16 cellular contexts compared by ENCODE assay signal in genomic region chr6:111685506-111685905, GRCh38.
A peak's percentile ranks its signal among the peaks of the same experiment; 100 is the strongest.
DNase-seq lines count a peak whose midpoint lies in the region; ATAC-seq, FAIRE-seq and TF ChIP-seq lines count a peak whose summit lies in the region.
"Had no signal": no experiment of that assay in that cellular context is flagged by ENCODE, and none has a peak within 500 bp of the region (broad histone marks: within the 10 kb centered on the region; RNA-seq: fewer than 3 reads in every experiment).

No MANE protein-coding gene starts in this region.

- H3K36me3 Mint-ChIP-seq in Caco-2 (ENCODE audit: insufficient read depth, unreplicated experiment) = no peaks in the 10 kb centered on the region

- H2AK5ac ChIP-seq in neuronal stem cell (ENCODE audit: low read depth, low read length) = no peak overlapping the region

- H3K18ac ChIP-seq in neuronal stem cell (ENCODE audit: low read length) = no peak overlapping the region

- H3K27me3 Mint-ChIP-seq in Caco-2 (ENCODE audit: insufficient read depth, unreplicated experiment) = no peaks in the 10 kb centered on the region
- H3K27me3 Mint-ChIP-seq: memory B cell had no signal

- DNase-seq in AG10803 (ENCODE audit: low read depth) = peak; percentile 34
- DNase-seq in DMS153 (lab: John Stamatoyannopoulos, UW) = peak; percentile 26
- peak; percentile 39 for DNase-seq in endothelial cell of umbilical vein (ENCODE audit: low read depth, low spot score)
- DNase-seq in neuronal stem cell (ENCODE audit: low spot score) = no peak
- DNase-seq in NCI-H2196 (lab: John Stamatoyannopoulos, UW; ENCODE audit: unreplicated experiment) = no peak
- DNase-seq in Caco-2 = no peak
- DNase-seq in ureter (ENCODE audit: low spot score) = no peak
- DNase-seq: activated effector memory CD4-positive, alpha-beta T cell treated with Interleukin-2 at 50 U/mL for 16 hours; GOT3; MV-4-11; NCI-H774; SJCRH30; small intestine had no signal

- no peak for ATAC-seq in GM21367 (IDR thresholded peaks at IDR 0.05; ENCODE audit: unreplicated experiment)

- H2AFZ ChIP-seq in endothelial cell of umbilical vein (ENCODE audit: low read depth, low read length) (no peak overlapping the region), neuronal stem cell (ENCODE audit: low read length) (no peak overlapping the region)

- no peak for TF ChIP-seq POLR2A in endothelial cell of umbilical vein (IDR thresholded peaks at IDR 0.05; ENCODE audit: low read depth, low read length)

- no peaks in the 10 kb centered on the region for H3K4me1 Mint-ChIP-seq in Caco-2 (ENCODE audit: low read depth, unreplicated experiment)

- BruUV-seq in endothelial cell of umbilical vein (replicated peaks; lab: Mats Ljungman, UMichigan) = no TSS peak
- BruUV-seq in Caco-2 (replicated peaks; lab: Mats Ljungman, UMichigan) = no TSS peak

- no peaks in the 10 kb centered on the region for H3K9me1 ChIP-seq in endothelial cell of umbilical vein (replicated peaks; ENCODE audit: control insufficient read depth, extremely low read depth, insufficient read depth, low read length)

- H3K4me3 ChIP-seq in AG10803 (ENCODE audit: low read length) = no peak overlapping the region
- H3K4me3 ChIP-seq in endothelial cell of umbilical vein (replicated peaks in 1 of 3; ENCODE audit: insufficient read depth in 1 of 3, low read depth in 1 of 3, low read length in 3 of 3) = no peak overlapping the region
- H3K4me3 ChIP-seq in neuronal stem cell (ENCODE audit: low read length in 2 of 2) = no peak overlapping the region
- H3K4me3 ChIP-seq in Caco-2 (ENCODE audit: low read depth, low read length) = no peak overlapping the region
- H3K4me3 ChIP-seq: SJCRH30 had no signal

- H2BK12ac ChIP-seq in neuronal stem cell (ENCODE audit: low read length) = no peak overlapping the region

- no peak overlapping the region for H4K8ac ChIP-seq in neuronal stem cell (ENCODE audit: low read depth, low read length)

- no peak overlapping the region for H2BK120ac ChIP-seq in neuronal stem cell (ENCODE audit: low read depth, low read length)

- no peak overlapping the region for H2BK5ac ChIP-seq in neuronal stem cell (ENCODE audit: low read length)

- peaks cover 9% of the 10 kb centered on the region for H3K9me3 Mint-ChIP-seq in Caco-2 (ENCODE audit: unreplicated experiment)

- H2BK15ac ChIP-seq in neuronal stem cell (ENCODE audit: low read length) = no peak overlapping the region

- no peak overlapping the region for H3K23ac ChIP-seq in neuronal stem cell (ENCODE audit: low read depth, low read length, poor library complexity)

- H3K36me3 ChIP-seq in endothelial cell of umbilical vein (ENCODE audit: control insufficient read depth in 2 of 2, extremely low read depth in 1 of 2, insufficient read depth in 2 of 2, low read length in 2 of 2) (peaks cover 4 to 7% of the 10 kb centered on the region in 2 experiments), neuronal stem cell (replicated peaks in 1 of 2; ENCODE audit: control insufficient read depth in 2 of 2, insufficient read depth in 2 of 2, low read length in 2 of 2) (peaks cover 24 to 79% of the 10 kb centered on the region in 2 donors), Caco-2 (ENCODE audit: control insufficient read depth, insufficient read depth, low read length) (no peaks in the 10 kb centered on the region)

- CTCF ChIA-PET in endothelial cell of umbilical vein (lab: Charles Lee) = interaction anchor here (1.0 to 1.1 kb wide), 2 partner anchors 43 to 426 kb away, joined by 4 read pairs; a partner anchor contains a TSS
- CTCF ChIA-PET in Caco-2 (lab: Charles Lee) = no interaction called here

- H3K4me3 Mint-ChIP-seq in Caco-2 (ENCODE audit: unreplicated experiment) = no peak overlapping the region
- H3K4me3 Mint-ChIP-seq: memory B cell had no signal

- H3K4me1 ChIP-seq in endothelial cell of umbilical vein (ENCODE audit: control insufficient read depth, extremely low read depth, insufficient read depth, low read length) (peaks cover 51% of the 10 kb centered on the region), neuronal stem cell (ENCODE audit: control insufficient read depth in 2 of 2, insufficient read depth in 1 of 2, low read depth in 1 of 2, low read length in 2 of 2) (peaks cover 11 to 25% of the 10 kb centered on the region in 2 donors), Caco-2 (no peaks in the 10 kb centered on the region)
- H3K4me1 ChIP-seq: SJCRH30 had no signal

- H3K9me3 ChIP-seq in endothelial cell of umbilical vein (replicated peaks; ENCODE audit: control insufficient read depth, insufficient read depth, low read length) (no peaks in the 10 kb centered on the region), neuronal stem cell (replicated peaks in 1 of 2; ENCODE audit: control insufficient read depth in 2 of 2, insufficient read depth in 1 of 2, low read depth in 1 of 2, low read length in 2 of 2) (no peaks in the 10 kb centered on the region), Caco-2 (no peaks in the 10 kb centered on the region)
- H3K9me3 ChIP-seq: SJCRH30 had no signal

- H3K27me3 ChIP-seq in endothelial cell of umbilical vein (ENCODE audit: control insufficient read depth in 2 of 2, insufficient read depth in 2 of 2, low read length in 2 of 2) = no peaks in the 10 kb centered on the region
- H3K27me3 ChIP-seq in neuronal stem cell (ENCODE audit: control insufficient read depth in 3 of 3, insufficient read depth in 3 of 3, low read depth in 1 of 3, low read length in 3 of 3) = no peaks in the 10 kb centered on the region
- no peaks in the 10 kb centered on the region for H3K27me3 ChIP-seq in Caco-2 (replicated peaks; ENCODE audit: control insufficient read depth, insufficient read depth, low read length)
- H3K27me3 ChIP-seq: SJCRH30 had no signal

- H4K20me1 ChIP-seq in endothelial cell of umbilical vein (replicated peaks; ENCODE audit: control insufficient read depth, extremely low read depth, insufficient read depth, low read length) = no peaks in the 10 kb centered on the region

- POLR2A ChIA-PET in endothelial cell of umbilical vein (lab: Charles Lee) (no interaction called here), Caco-2 (lab: Charles Lee) (no interaction called here)

- peaks cover 2% of the 10 kb centered on the region for H3K79me1 ChIP-seq in neuronal stem cell (ENCODE audit: low read depth, low read length)

- H3K9ac ChIP-seq in endothelial cell of umbilical vein (replicated peaks; ENCODE audit: extremely low read depth, insufficient read depth, low read length) (no peak overlapping the region), neuronal stem cell (ENCODE audit: low read depth, low read length, poor library complexity) (no peak overlapping the region)

- no peak overlapping the region for H3K14ac ChIP-seq in neuronal stem cell (ENCODE audit: low read length)

- H3K27ac Mint-ChIP-seq in Caco-2 (ENCODE audit: unreplicated experiment) = no peak overlapping the region
- H3K27ac Mint-ChIP-seq: memory B cell had no signal

- TF ChIP-seq CTCF in AG10803 (conservative IDR thresholded peaks at IDR 0.05; ENCODE audit: low read length) (no peak), endothelial cell of umbilical vein (IDR thresholded peaks at IDR 0.05; ENCODE audit: extremely low read depth in 1 of 2, insufficient read depth in 1 of 2, low read depth in 1 of 2, low read length in 2 of 2) (no peak), Caco-2 (IDR thresholded peaks at IDR 0.05; ENCODE audit: insufficient read depth in 1 of 2, low read depth in 1 of 2, low read length in 1 of 2, severe bottlenecking in 1 of 2, unreplicated experiment in 1 of 2) (no peak)

- FAIRE-seq in endothelial cell of umbilical vein (lab: Jason Lieb, UNC) = no peak
- FAIRE-seq: GM19239, small intestine had no signal

- H3K27ac ChIP-seq in endothelial cell of umbilical vein (ENCODE audit: insufficient read depth, low read depth, low read length) = no peak overlapping the region
- peak overlapping the region; percentile 48 for H3K27ac ChIP-seq in neuronal stem cell (replicated peaks; ENCODE audit: low read length)
- H3K27ac ChIP-seq: SJCRH30 had no signal

- intact Hi-C loops in endothelial cell of umbilical vein (cut with micrococcal nuclease) (no loop called here), Caco-2 (cut with micrococcal nuclease; ENCODE audit: unreplicated experiment) (no loop called here)

- H3K4ac ChIP-seq in neuronal stem cell (ENCODE audit: low read length) = no peak overlapping the region

- no peak overlapping the region for H3K4me2 ChIP-seq in endothelial cell of umbilical vein (ENCODE audit: insufficient read depth, low read length)
- no peak overlapping the region for H3K4me2 ChIP-seq in neuronal stem cell (ENCODE audit: insufficient read depth, low read length, poor library complexity, severe bottlenecking)

- WGBS in neuronal stem cell (ENCODE audit: extremely low coverage in 2 of 2, insufficient read length in 2 of 2, insufficient replicate concordance in 1 of 2), 2 donors = no CpG with 5 or more reads among the region's 2 CpGs

- dilution Hi-C loops in endothelial cell of umbilical vein (cut with MboI; ENCODE audit: extremely low pct_ligation_motif_present, low sequenced_read_pairs) = no loop called here

- no peaks in the 10 kb centered on the region for H3K79me2 ChIP-seq in endothelial cell of umbilical vein (ENCODE audit: control insufficient read depth, insufficient read depth, low read length)

- no peak overlapping the region for H4K91ac ChIP-seq in neuronal stem cell (ENCODE audit: low read depth, low read length, poor library complexity)

TF ChIP-seq in endothelial cell of umbilical vein, 7 proteins besides CTCF, POLR2A, EP300 and RAD21:
- TF ChIP-seq EZH2 (IDR thresholded peaks at IDR 0.05; ENCODE audit: borderline replicate concordance, low read depth, low read length, severe bottlenecking) (no peak), JUN (IDR thresholded peaks at IDR 0.05; ENCODE audit: borderline replicate concordance, insufficient read depth, insufficient read length, low read depth) (no peak), GATA2 (IDR thresholded peaks at IDR 0.05; ENCODE audit: insufficient read depth, insufficient read length, low read depth, low read length) (no peak), FOS (IDR thresholded peaks at IDR 0.05; ENCODE audit: borderline replicate concordance, insufficient read depth, low read length) (no peak), POLR2AphosphoS5 (IDR thresholded peaks at IDR 0.05; ENCODE audit: insufficient read depth, low read depth, low read length) (no peak), MYC (IDR thresholded peaks at IDR 0.05; ENCODE audit: low read depth, low read length) (no peak), MAX (IDR thresholded peaks at IDR 0.05; ENCODE audit: insufficient read depth, insufficient read length) (no peak)

Comparison
In these comparisons a context has a peak if more than half of its experiments do, and no peak if none do; other contexts are left out.
1. DNase-seq: peak in AG10803 (single experiment), DMS153 (single experiment) and endothelial cell of umbilical vein (single experiment); none in neuronal stem cell (single experiment), NCI-H2196 (single experiment), Caco-2 (0 of 2) and ureter (single experiment).